ENCODE assay signal across 1 cellular context in the genomic region with DNA sequence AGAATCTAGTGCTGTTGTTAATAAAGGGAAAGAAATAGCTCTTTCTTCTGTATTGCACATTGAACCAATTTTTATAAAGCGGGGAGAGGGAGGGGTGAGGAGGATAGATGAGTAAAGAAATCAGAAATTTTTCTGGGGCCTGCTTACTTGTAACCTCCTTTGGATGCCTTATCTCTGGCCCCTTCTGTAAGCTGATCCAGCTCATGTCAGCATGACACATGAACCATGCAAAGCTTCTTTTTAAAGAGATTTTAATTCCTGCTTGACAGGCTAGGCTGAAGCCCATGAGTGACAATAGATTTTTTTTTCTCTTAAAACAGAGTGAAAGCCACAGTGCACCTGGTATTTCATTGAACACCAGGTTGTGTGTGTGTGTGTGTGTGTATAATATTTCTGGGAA.
TF ChIP-seq lines count a peak whose summit lies in the region.

No MANE protein-coding gene starts in this region.

TF ChIP-seq in K562, 482 proteins besides CTCF, POLR2A, EP300 and RAD21 (continued from another document):
- TF ChIP-seq ZBTB40 (IDR thresholded peaks at IDR 0.05): no peak
- TF ChIP-seq ZBTB40 (CRISPR knock-in tag; IDR thresholded peaks at IDR 0.05): no peak
- TF ChIP-seq, protein P1, sequence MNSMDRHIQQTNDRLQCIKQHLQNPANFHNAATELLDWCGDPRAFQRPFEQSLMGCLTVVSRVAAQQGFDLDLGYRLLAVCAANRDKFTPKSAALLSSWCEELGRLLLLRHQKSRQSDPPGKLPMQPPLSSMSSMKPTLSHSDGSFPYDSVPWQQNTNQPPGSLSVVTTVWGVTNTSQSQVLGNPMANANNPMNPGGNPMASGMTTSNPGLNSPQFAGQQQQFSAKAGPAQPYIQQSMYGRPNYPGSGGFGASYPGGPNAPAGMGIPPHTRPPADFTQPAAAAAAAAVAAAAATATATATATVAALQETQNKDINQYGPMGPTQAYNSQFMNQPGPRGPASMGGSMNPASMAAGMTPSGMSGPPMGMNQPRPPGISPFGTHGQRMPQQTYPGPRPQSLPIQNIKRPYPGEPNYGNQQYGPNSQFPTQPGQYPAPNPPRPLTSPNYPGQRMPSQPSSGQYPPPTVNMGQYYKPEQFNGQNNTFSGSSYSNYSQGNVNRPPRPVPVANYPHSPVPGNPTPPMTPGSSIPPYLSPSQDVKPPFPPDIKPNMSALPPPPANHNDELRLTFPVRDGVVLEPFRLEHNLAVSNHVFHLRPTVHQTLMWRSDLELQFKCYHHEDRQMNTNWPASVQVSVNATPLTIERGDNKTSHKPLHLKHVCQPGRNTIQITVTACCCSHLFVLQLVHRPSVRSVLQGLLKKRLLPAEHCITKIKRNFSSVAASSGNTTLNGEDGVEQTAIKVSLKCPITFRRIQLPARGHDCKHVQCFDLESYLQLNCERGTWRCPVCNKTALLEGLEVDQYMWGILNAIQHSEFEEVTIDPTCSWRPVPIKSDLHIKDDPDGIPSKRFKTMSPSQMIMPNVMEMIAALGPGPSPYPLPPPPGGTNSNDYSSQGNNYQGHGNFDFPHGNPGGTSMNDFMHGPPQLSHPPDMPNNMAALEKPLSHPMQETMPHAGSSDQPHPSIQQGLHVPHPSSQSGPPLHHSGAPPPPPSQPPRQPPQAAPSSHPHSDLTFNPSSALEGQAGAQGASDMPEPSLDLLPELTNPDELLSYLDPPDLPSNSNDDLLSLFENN (IDR thresholded peaks at IDR 0.05; ENCODE audit: low read depth in 2 of 2, low read length in 2 of 2): peak in 1 of 2 experiments; percentile 60; a peak in 1 of 4 replicates
- TF ChIP-seq TCF7L2 (IDR thresholded peaks at IDR 0.05; ENCODE audit: low read depth, low read length): no peak
- peak; percentile 89 for TF ChIP-seq CBFA2T3 (IDR thresholded peaks at IDR 0.05)
- 0 out of 2 replicates have a peak, but pooled peaks have one; percentile 49 for TF ChIP-seq DMBX1 (CRISPR knock-in tag; IDR thresholded peaks at IDR 0.05; ENCODE audit: borderline replicate concordance)
- TF ChIP-seq, protein P2, sequence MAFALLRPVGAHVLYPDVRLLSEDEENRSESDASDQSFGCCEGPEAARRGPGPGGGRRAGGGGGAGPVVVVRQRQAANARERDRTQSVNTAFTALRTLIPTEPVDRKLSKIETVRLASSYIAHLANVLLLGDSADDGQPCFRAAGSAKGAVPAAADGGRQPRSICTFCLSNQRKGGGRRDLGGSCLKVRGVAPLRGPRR (CRISPR knock-in tag; IDR thresholded peaks at IDR 0.05): no peak
- peak; percentile 79 for TF ChIP-seq TEAD4 (IDR thresholded peaks at IDR 0.05; ENCODE audit: low read length)
- no peak for TF ChIP-seq TEAD4 (CRISPR knock-in tag; IDR thresholded peaks at IDR 0.05; ENCODE audit: borderline replicate concordance)
- peak; percentile 69 for TF ChIP-seq LEF1 (IDR thresholded peaks at IDR 0.05)
- TF ChIP-seq SOX6 (IDR thresholded peaks at IDR 0.05): no peak
- TF ChIP-seq GATA2 (CRISPR knock-in tag; IDR thresholded peaks at IDR 0.05): peak; percentile 59; the same call in 1 of the 2 replicates
- TF ChIP-seq MEF2D (tag; conservative IDR thresholded peaks at IDR 0.05; ENCODE audit: low read depth): no peak
- peak; percentile 80 for TF ChIP-seq SMARCA4 (IDR thresholded peaks at IDR 0.05)
